11 cellular contexts compared by ENCODE assay signal in genomic region chr16:10578474-10579316, GRCh38. TPM values are rescaled to one million over a fixed set of nuclear protein-coding genes. Genes with fewer than 3 reads are reported as not detected.
A peak's percentile ranks its signal among the peaks of the same experiment; 100 is the strongest.
DNase-seq lines count a peak whose midpoint lies in the region; ATAC-seq, FAIRE-seq and TF ChIP-seq lines count a peak whose summit lies in the region.
"Had no signal": no experiment of that assay in that cellular context is flagged by ENCODE, and none has a peak within 500 bp of the region (broad histone marks: within the 10 kb centered on the region; RNA-seq: fewer than 3 reads in every experiment).

No MANE protein-coding gene starts in this region.

- H3K4me1 ChIP-seq in HCT116 (ENCODE audit: control insufficient read depth in 1 of 2, insufficient read depth in 2 of 2, low read length in 2 of 2), result peaks cover 38 to 47% of the 10 kb centered on the region in 2 experiments
- H3K4me1 ChIP-seq in keratinocyte (ENCODE audit: control insufficient read depth, extremely low read depth, insufficient read depth, low read length), result peaks cover 24% of the 10 kb centered on the region
- peaks cover 15% of the 10 kb centered on the region for H3K4me1 ChIP-seq in smooth muscle cell (ENCODE audit: low read depth)
- peaks cover 7 to 35% of the 10 kb centered on the region in 2 experiments; a peak in 2 of 4 replicates for H3K4me1 ChIP-seq in SK-N-SH (ENCODE audit: control insufficient read depth in 1 of 2, insufficient read depth in 2 of 2, low read depth in 1 of 2, low read length in 1 of 2)

- H4K20me1 ChIP-seq in HCT116 (ENCODE audit: insufficient read depth) (no peaks in the 10 kb centered on the region), keratinocyte (ENCODE audit: control insufficient read depth, extremely low read depth, insufficient read depth, low read length) (no peaks in the 10 kb centered on the region), smooth muscle cell (ENCODE audit: low read depth) (no peaks in the 10 kb centered on the region), SK-N-SH (ENCODE audit: insufficient read depth) (0 out of 2 replicates have a peak, but pooled peaks cover 3% of the 10 kb centered on the region)

- TF ChIP-seq POLR2A in HCT116 (IDR thresholded peaks at IDR 0.05; ENCODE audit: borderline replicate concordance, extremely low read depth, insufficient read depth, insufficient read length), result no peak

- DNase-seq in HCT116 (ENCODE audit: low read depth, low spot score) (no peak), brain microvascular endothelial cell (no peak), keratinocyte (ENCODE audit: low read depth, low spot score) (peak; percentile 49), smooth muscle cell (lab: John Stamatoyannopoulos, UW; ENCODE audit: unreplicated experiment) (no peak), SK-N-SH (no peak), T-helper 9 cell (no peak)
- DNase-seq: NCI-H446 treated with DMSO at 0.1 percent for 48 hours had no signal

- TF ChIP-seq RAD21 in HCT116 (IDR thresholded peaks at IDR 0.05; ENCODE audit: low read depth), result no peak
- no peak for TF ChIP-seq RAD21 in SK-N-SH (IDR thresholded peaks at IDR 0.05; ENCODE audit: low read length)

- H3K9me3 ChIP-seq in HCT116 (ENCODE audit: control insufficient read depth in 1 of 2, insufficient read depth in 1 of 2, low read depth in 1 of 2, low read length in 2 of 2), result no peaks in the 10 kb centered on the region
- H3K9me3 ChIP-seq in keratinocyte (ENCODE audit: control insufficient read depth, low read depth, low read length), result no peaks in the 10 kb centered on the region
- no peaks in the 10 kb centered on the region for H3K9me3 ChIP-seq in smooth muscle cell (replicated peaks; ENCODE audit: low read depth)
- H3K9me3 ChIP-seq in SK-N-SH, result no peaks in the 10 kb centered on the region

- H2AFZ ChIP-seq in HCT116 (ENCODE audit: low read depth, low read length, poor library complexity, severe bottlenecking) (no peak overlapping the region), keratinocyte (ENCODE audit: control insufficient read depth, low read length) (peak overlapping the region; percentile 91), smooth muscle cell (ENCODE audit: low read depth) (no peak overlapping the region), SK-N-SH (ENCODE audit: low read depth) (no peak overlapping the region)

- H3K36me3 ChIP-seq in HCT116 (ENCODE audit: control insufficient read depth in 1 of 2, insufficient read depth in 2 of 2, low read length in 2 of 2), result no peaks in the 10 kb centered on the region
- H3K36me3 ChIP-seq in brain microvascular endothelial cell (replicated peaks), result no peaks in the 10 kb centered on the region
- no peaks in the 10 kb centered on the region for H3K36me3 ChIP-seq in keratinocyte (ENCODE audit: control insufficient read depth in 2 of 2, extremely low read depth in 1 of 2, insufficient read depth in 2 of 2, low read length in 2 of 2)
- no peaks in the 10 kb centered on the region for H3K36me3 ChIP-seq in smooth muscle cell (ENCODE audit: low read depth)
- H3K36me3 ChIP-seq in SK-N-SH (replicated peaks in 1 of 2; ENCODE audit: control insufficient read depth in 1 of 2, insufficient read depth in 2 of 2, low read length in 1 of 2), result no peaks in the 10 kb centered on the region

- WGBS in smooth muscle cell (ENCODE audit: low lambda C conversion rate), result 79% methylated on average over 18 of the region's 20 CpGs
- 89% methylated on average over 18 of the region's 20 CpGs for WGBS in SK-N-SH (ENCODE audit: low lambda C conversion rate)

- intact Hi-C loops in HCT116 (cut with micrococcal nuclease), result no loop called here

- in situ Hi-C loops in brain microvascular endothelial cell (cut with HindIII; ENCODE audit: low pct_ligation_motif_present, low sequenced_read_pairs), result no loop called here

- no TSS peak for BruUV-seq in HCT116 (replicated peaks; lab: Mats Ljungman, UMichigan)

- H3K27me3 ChIP-seq in HCT116 (ENCODE audit: insufficient read depth, low read length) (no peaks in the 10 kb centered on the region), brain microvascular endothelial cell (replicated peaks) (no peaks in the 10 kb centered on the region), keratinocyte (ENCODE audit: control insufficient read depth, extremely low read depth, insufficient read depth, low read length) (no peaks in the 10 kb centered on the region), smooth muscle cell (ENCODE audit: low read depth) (no peaks in the 10 kb centered on the region), SK-N-SH (ENCODE audit: insufficient read depth) (no peaks in the 10 kb centered on the region)

- FAIRE-seq in keratinocyte (lab: Jason Lieb, UNC), result peak; percentile 36
- FAIRE-seq: islet of Langerhans had no signal

- no peak for TF ChIP-seq EP300 in SK-N-SH (IDR thresholded peaks at IDR 0.05; ENCODE audit: borderline replicate concordance in 1 of 2, low read depth in 1 of 2, low read length in 1 of 2)

- RAD21 ChIA-PET in HCT116 (lab: Charles Lee; ENCODE audit: low non-redundant PET in 1 of 2, low total read pairs in 2 of 2, uncharacterized antibody in 2 of 2, unreplicated experiment in 2 of 2), result no interaction called here

- dilution Hi-C loops in keratinocyte (cut with MboI; ENCODE audit: extremely low pct_ligation_motif_present, low sequenced_read_pairs), result no loop called here

- H3F3A ChIP-seq in smooth muscle cell (ENCODE audit: low read depth) (peaks cover 5% of the 10 kb centered on the region), SK-N-SH (replicated peaks; ENCODE audit: insufficient read depth) (no peaks in the 10 kb centered on the region)

- peak overlapping the region; percentile 84 for H3K9ac ChIP-seq in HCT116 (ENCODE audit: low read length)
- H3K9ac ChIP-seq in keratinocyte (ENCODE audit: control insufficient read depth, extremely low read depth, insufficient read depth, low read length), result peak overlapping the region; percentile 82
- no peak overlapping the region for H3K9ac ChIP-seq in smooth muscle cell (ENCODE audit: low read depth)
- H3K9ac ChIP-seq in SK-N-SH, result no peak overlapping the region

- peaks cover 5% of the 10 kb centered on the region for H3K9me1 ChIP-seq in keratinocyte (ENCODE audit: control insufficient read depth, extremely low read depth, insufficient read depth, low read length)

- POLR2A ChIA-PET in HCT116 (lab: Charles Lee) (no interaction called here), SK-N-SH (lab: Yijun Ruan, JAX) (interaction anchor here (2.1 kb wide), 1 partner anchor 38 kb away, joined by 5 read pairs; no protein-coding TSS in a partner anchor)

- H3K79me2 ChIP-seq in HCT116 (ENCODE audit: insufficient read depth, low read length) (peaks cover 18% of the 10 kb centered on the region), keratinocyte (ENCODE audit: control insufficient read depth, insufficient read depth, low read length) (peaks cover 25% of the 10 kb centered on the region), smooth muscle cell (ENCODE audit: low read depth) (no peaks in the 10 kb centered on the region), SK-N-SH (ENCODE audit: insufficient read depth) (no peaks in the 10 kb centered on the region)

- H3K27ac ChIP-seq in HCT116 (ENCODE audit: low read depth, low read length) (no peak overlapping the region), brain microvascular endothelial cell (no peak overlapping the region), keratinocyte (ENCODE audit: control insufficient read depth, insufficient read depth, low read length) (peak overlapping the region; percentile 69), smooth muscle cell (ENCODE audit: low read depth) (no peak overlapping the region), SK-N-SH (ENCODE audit: low read depth in 2 of 2, low read length in 1 of 2) (peak overlapping the region in 1 of 2 experiments; percentile 34; a peak in 1 of 4 replicates)

- CTCF ChIA-PET in HCT116 (lab: Charles Lee), result no interaction called here
- CTCF ChIA-PET in SK-N-SH (lab: Yijun Ruan, JAX), result interaction anchor here (0.8 to 5.7 kb wide), 14 partner anchors 8 to 340 kb away, joined by 3 to 22 read pairs (median 7); no protein-coding TSS in a partner anchor

- H3K9me2 ChIP-seq in HCT116 (ENCODE audit: insufficient read depth), result no peaks in the 10 kb centered on the region
- H3K9me2 ChIP-seq in SK-N-SH, result no peaks in the 10 kb centered on the region

- H3K4me3 ChIP-seq in HCT116 (replicated peaks in 1 of 2; ENCODE audit: low read depth in 1 of 2, low read length in 2 of 2) (no peak overlapping the region), brain microvascular endothelial cell (ENCODE audit: low read depth, low read length) (peak overlapping the region; percentile 1), keratinocyte (ENCODE audit: control insufficient read depth in 2 of 3, extremely low read depth in 1 of 3, insufficient read depth in 2 of 3, low read depth in 1 of 3, low read length in 3 of 3) (peak overlapping the region; percentile 71 to 81 (median 79)), smooth muscle cell (peak overlapping the region; percentile 65), SK-N-SH (ENCODE audit: low read depth in 2 of 2, low read length in 1 of 2) (no peak overlapping the region)

- TF ChIP-seq CTCF in HCT116 (IDR thresholded peaks at IDR 0.05 in 2 of 3, conservative IDR thresholded peaks at IDR 0.05 in 1 of 3; ENCODE audit: borderline replicate concordance in 1 of 3, insufficient read depth in 1 of 3, low read depth in 2 of 3, low read length in 2 of 3) (no peak), brain microvascular endothelial cell (IDR thresholded peaks at IDR 0.05; ENCODE audit: low read depth, low read length, missing control alignments) (no peak), keratinocyte (optimal IDR thresholded peaks at IDR 0.05 in 1 of 3, IDR thresholded peaks at IDR 0.05 in 1 of 3, conservative IDR thresholded peaks at IDR 0.05 in 1 of 3; ENCODE audit: extremely low read depth in 1 of 3, insufficient read depth in 2 of 3, low read length in 3 of 3) (peak in 2 of 3 experiments; percentile 23 to 67), smooth muscle cell (IDR thresholded peaks at IDR 0.05; ENCODE audit: borderline replicate concordance, insufficient read depth, poor library complexity, severe bottlenecking) (no peak), SK-N-SH (IDR thresholded peaks at IDR 0.05) (no peak)

- ATAC-seq in HCT116 (no peak), HG02642 (IDR thresholded peaks at IDR 0.05; ENCODE audit: poor library complexity, unreplicated experiment) (no peak), HG03159 (IDR thresholded peaks at IDR 0.05; ENCODE audit: unreplicated experiment) (no peak)
- ATAC-seq: activated CD4-positive, CD25-positive, alpha-beta regulatory T cell treated with anti-CD3 and anti-CD28 coated beads, Interleukin-2, amount 50 U/mL, for 24 hours had no signal

- H3K4me2 ChIP-seq in HCT116 (ENCODE audit: low read length), result peak overlapping the region; percentile 99
- peak overlapping the region; percentile 94 for H3K4me2 ChIP-seq in keratinocyte (ENCODE audit: control insufficient read depth, extremely low read depth, insufficient read depth, low read depth, low read length)
- H3K4me2 ChIP-seq in smooth muscle cell, result no peak overlapping the region
- H3K4me2 ChIP-seq in SK-N-SH, result no peak overlapping the region

RNA-seq across cellular contexts. Expression of gene EMP2, which starts 1.7 kb away (rescaled TPM):
- total RNA-seq in HCT116 (2021; ENCODE audit: unreplicated experiment) (32.6 TPM), smooth muscle cell (3.9 and 4.6 TPM in 2 replicates)
- polyA plus RNA-seq in HCT116 (2012), result 22.0 and 26.1 TPM in 2 replicates
- polyA plus RNA-seq in keratinocyte (14.7 to 19.6 TPM (median 19.1 TPM) in 3 replicates), smooth muscle cell (20.7 and 23.8 TPM in 2 replicates), SK-N-SH (2012; rRNA removed) (3.1 and 4.3 TPM in 2 replicates)
- 7.7 TPM for polyA plus RNA-seq in keratinocyte (2011; ENCODE audit: low read depth)
- 5.5 and 9.0 TPM in 2 replicates for polyA plus RNA-seq in keratinocyte (2011; cell fraction: cytosol; rRNA removed)
- polyA plus RNA-seq in keratinocyte (2011; cell fraction: nucleus; rRNA removed), result 9.6 and 10.0 TPM in 2 replicates
- polyA plus RNA-seq in keratinocyte (2012; ENCODE audit: low replicate concordance), result 19.2 and 19.8 TPM in 2 replicates
- polyA minus RNA-seq in keratinocyte, result 33.1 to 37.7 TPM (median 37.6 TPM) in 3 replicates
- 5.4 TPM for polyA minus RNA-seq in keratinocyte (2011; cell fraction: cytosol; rRNA and poly(A)+ RNA removed)
- 5.2 and 6.7 TPM in 2 replicates for polyA minus RNA-seq in keratinocyte (2011; cell fraction: nucleus; rRNA and poly(A)+ RNA removed)
- polyA plus RNA-seq in SK-N-SH (2012; cell fraction: cytosol; rRNA removed), result 2.5 and 3.7 TPM in 2 replicates
- polyA plus RNA-seq in SK-N-SH (2012; cell fraction: nucleus; rRNA removed), result 1.4 and 2.3 TPM in 2 replicates

Comparison
In these comparisons a context has a peak if more than half of its experiments do, and no peak if none do; other contexts are left out.
1. H3K4me2 ChIP-seq: peak in HCT116 (single experiment) and keratinocyte (single experiment); none in smooth muscle cell (single experiment) and SK-N-SH (single experiment).
2. H3K4me3 ChIP-seq: peak in brain microvascular endothelial cell (single experiment), keratinocyte (3 of 3) and smooth muscle cell (single experiment); none in HCT116 (0 of 2) and SK-N-SH (0 of 2).
3. H3K9ac ChIP-seq: peak in HCT116 (single experiment) and keratinocyte (single experiment); none in smooth muscle cell (single experiment) and SK-N-SH (single experiment).
4. CTCF ChIP-seq: peak in keratinocyte (2 of 3); none in HCT116 (0 of 3), brain microvascular endothelial cell (single experiment), smooth muscle cell (single experiment) and SK-N-SH (single experiment).